In genomic region chr19:46021531-46022041, GRCh38 we compare ENCODE assay signal across 18 cellular contexts. TPM values are rescaled to one million over a fixed set of nuclear protein-coding genes. Genes with fewer than 3 reads are reported as not detected.
DNase-seq lines count a peak whose midpoint lies in the region; ATAC-seq and TF ChIP-seq lines count a peak whose summit lies in the region.
"Had no signal": no experiment of that assay in that cellular context is flagged by ENCODE, and none has a peak within 500 bp of the region (broad histone marks: within the 10 kb centered on the region; RNA-seq: fewer than 3 reads in every experiment).

No MANE protein-coding gene starts in this region.

- no peak overlapping the region for H3K23ac ChIP-seq in H9 (ENCODE audit: insufficient read length, low read depth, low read length)

- H2BK12ac ChIP-seq in H9 (ENCODE audit: insufficient read length, low read depth, low read length) = no peak overlapping the region

- no peak overlapping the region for H3T11ph ChIP-seq in H9 (ENCODE audit: low read length)

- H3K27ac ChIP-seq in H9 (ENCODE audit: insufficient read length, low read depth, low read length) (no peak overlapping the region), foreskin keratinocyte (no peak overlapping the region), sigmoid colon (no peak overlapping the region), Peyer's patch (no peak overlapping the region)

- TF ChIP-seq EP300 in sigmoid colon (IDR thresholded peaks at IDR 0.05) = no peak

- H3K27me3 ChIP-seq in H9 (ENCODE audit: insufficient read depth, low read length) (no peaks in the 10 kb centered on the region), foreskin keratinocyte (peaks cover 27% of the 10 kb centered on the region), sigmoid colon (peaks cover 11 to 47% (median 35%) of the 10 kb centered on the region in 3 donors), Peyer's patch (peaks cover 0 to 11% of the 10 kb centered on the region in 2 donors)

- H4K5ac ChIP-seq in H9 (ENCODE audit: insufficient read length, low read depth, low read length) = no peak overlapping the region

- H3K18ac ChIP-seq in H9 (ENCODE audit: insufficient read length, low read depth, low read length) = peak overlapping the region; percentile 21

- H3K4me1 ChIP-seq in H9 (ENCODE audit: insufficient read depth, low read length) (no peaks in the 10 kb centered on the region), foreskin keratinocyte (peaks cover 7% of the 10 kb centered on the region), sigmoid colon (peaks cover 0 to 4% (median under 1%) of the 10 kb centered on the region in 4 donors), Peyer's patch (no peaks in the 10 kb centered on the region)

- H3K4me2 ChIP-seq in H9 (ENCODE audit: insufficient read depth, insufficient read length, low read length) = no peak overlapping the region

- in situ Hi-C loops in GM13977 (cut with MboI; ENCODE audit: low pct_unique_long_range_greater_than_20kb, low sequenced_read_pairs, unreplicated experiment) = loop anchor here (10.0 kb wide), 1 partner anchor 243 kb away; no protein-coding TSS in a partner anchor

- TF ChIP-seq CTCF in H9 (conservative IDR thresholded peaks at IDR 0.05) (peak; percentile 34; the same call in 1 of the 3 replicates), foreskin keratinocyte (conservative IDR thresholded peaks at IDR 0.05) (peak; percentile 63), sigmoid colon (IDR thresholded peaks at IDR 0.05) (no peak), Peyer's patch (IDR thresholded peaks at IDR 0.05) (peak in 1 of 6 experiments; percentile 9), GM13977 (IDR thresholded peaks at IDR 0.05; ENCODE audit: extremely low read depth, insufficient read depth, missing control alignments) (no peak)

- H2BK15ac ChIP-seq in H9 (ENCODE audit: low read depth, low read length) = no peak overlapping the region

- H3K36me3 Mint-ChIP-seq in H9 (ENCODE audit: insufficient read depth in 1 of 3, low read depth in 3 of 3) = peaks cover 4 to 15% (median 13%) of the 10 kb centered on the region in 3 experiments; a peak in 5 of 7 replicates
- H3K36me3 Mint-ChIP-seq: activated naive CD8-positive, alpha-beta T cell treated with anti-CD3 and anti-CD28 coated beads, Interleukin-2, amount 10 ng/mL, durations not matched to agents 7 days and 5 days had no signal

- H2BK5ac ChIP-seq in H9 (ENCODE audit: insufficient read length, low read length) = no peak overlapping the region

- no peak overlapping the region for H3K14ac ChIP-seq in H9 (ENCODE audit: insufficient read depth, low read length)

- TF ChIP-seq POLR2A in sigmoid colon (IDR thresholded peaks at IDR 0.05) (no peak), Peyer's patch (IDR thresholded peaks at IDR 0.05) (no peak)

- no peak overlapping the region for H2AFZ ChIP-seq in H9 (ENCODE audit: low read length)

- no peak overlapping the region for H2AK5ac ChIP-seq in H9 (ENCODE audit: insufficient read length, low read length)

- peak; percentile 69 for DNase-seq in H9
- peak; percentile 8 for DNase-seq in NCI-H226
- DNase-seq in foreskin keratinocyte = peak; percentile 30 to 34
- peak; percentile 42 for DNase-seq in sigmoid colon
- DNase-seq in Peyer's patch = no peak
- no peak for DNase-seq in GM13977 (ENCODE audit: low spot score)
- DNase-seq: activated CD4-positive, alpha-beta T cell treated with anti-CD3 and anti-CD28 coated beads for 48 hours; activated naive CD8-positive, alpha-beta T cell treated with anti-CD3 and anti-CD28 coated beads, Interleukin-2, amount 10 ng/mL, durations not matched to agents 7 days and 5 days; activated T-cell treated with anti-CD3 and anti-CD28 coated beads, Interleukin-2, amount 50 U/mL, for 4 hours; BE2C; effector CD4-positive, alpha-beta T cell; hypothalamus; left ventricle myocardium superior; naive B cell; NCI-H2081; T1000 had no signal

- H4K91ac ChIP-seq in H9 (ENCODE audit: insufficient read length, low read depth, low read length) = no peak overlapping the region

- peak; percentile 57 for ATAC-seq in foreskin keratinocyte
- no peak for ATAC-seq in GM21390 (IDR thresholded peaks at IDR 0.05; ENCODE audit: unreplicated experiment)
- ATAC-seq: activated T-cell treated with anti-CD3 and anti-CD28 coated beads, Interleukin-2, amount 50 U/mL, for 4 hours; left ventricle myocardium superior had no signal

- no peaks in the 10 kb centered on the region for H4K20me1 ChIP-seq in H9 (ENCODE audit: control insufficient read depth, insufficient read depth, insufficient read length)

- H3K4me3 ChIP-seq in sigmoid colon (no peak overlapping the region), Peyer's patch (no peak overlapping the region)

- intact Hi-C loops in sigmoid colon (cut with DNase I) = no loop called here

- H3K79me1 ChIP-seq in H9 (ENCODE audit: insufficient read depth, low read depth, low read length, poor library complexity, severe bottlenecking) = no peaks in the 10 kb centered on the region

- no CpG with 5 or more reads among the region's 11 CpGs for WGBS in H9 (ENCODE audit: extremely low coverage, insufficient read length, low lambda C conversion rate)
- 16 to 62% methylated on average over 11 of the region's 11 CpGs for WGBS in sigmoid colon, 2 donors

- peak overlapping the region in 1 of 3 experiments; percentile 85; a peak in 1 of 7 replicates for H3K27ac Mint-ChIP-seq in H9
- H3K27ac Mint-ChIP-seq: activated naive CD8-positive, alpha-beta T cell treated with anti-CD3 and anti-CD28 coated beads, Interleukin-2, amount 10 ng/mL, durations not matched to agents 7 days and 5 days had no signal

- H3K4me3 Mint-ChIP-seq in H9 = no peak overlapping the region
- H3K4me3 Mint-ChIP-seq: activated naive CD8-positive, alpha-beta T cell treated with anti-CD3 and anti-CD28 coated beads, Interleukin-2, amount 10 ng/mL, durations not matched to agents 7 days and 5 days; activated T-cell treated with anti-CD3 and anti-CD28 coated beads, Interleukin-2, amount 50 U/mL, for 4 hours; naive B cell had no signal

- H3K4me1 Mint-ChIP-seq in H9 = peaks cover 12 to 22% of the 10 kb centered on the region in 2 experiments

- H2BK20ac ChIP-seq in H9 (ENCODE audit: low read depth, low read length, poor library complexity, severe bottlenecking) = no peak overlapping the region

- H3K9ac ChIP-seq in H9 (ENCODE audit: extremely low read depth, insufficient read length, low read length) = no peak overlapping the region

- H3K9me3 Mint-ChIP-seq in H9 = peaks cover 3 to 4% of the 10 kb centered on the region in 2 experiments; a peak in 2 of 5 replicates
- H3K9me3 Mint-ChIP-seq: activated naive CD8-positive, alpha-beta T cell treated with anti-CD3 and anti-CD28 coated beads, Interleukin-2, amount 10 ng/mL, durations not matched to agents 7 days and 5 days; naive B cell had no signal

- H3K9me3 ChIP-seq in H9 (ENCODE audit: control insufficient read depth, low read depth, low read length) = no peaks in the 10 kb centered on the region
- H3K9me3 ChIP-seq in sigmoid colon = no peaks in the 10 kb centered on the region
- H3K9me3 ChIP-seq in Peyer's patch = no peaks in the 10 kb centered on the region
- H3K9me3 ChIP-seq: BE2C had no signal

- no peak overlapping the region for H3K56ac ChIP-seq in H9 (ENCODE audit: insufficient read length, low read depth, low read length)

- no peak overlapping the region for H3K4ac ChIP-seq in H9 (ENCODE audit: low read depth, low read length)

- H3K23me2 ChIP-seq in H9 (ENCODE audit: insufficient read length, low read depth, low read length, poor library complexity, severe bottlenecking) = peaks cover under 1% of the 10 kb centered on the region

- no peaks in the 10 kb centered on the region for H3K79me2 ChIP-seq in H9 (ENCODE audit: insufficient read depth, low read length)

- H2BK120ac ChIP-seq in H9 (ENCODE audit: low read depth, low read length, poor library complexity, severe bottlenecking) = no peak overlapping the region

- H4K8ac ChIP-seq in H9 (replicated peaks; ENCODE audit: insufficient read length, low read depth, low read length) = no peak overlapping the region

- no peaks in the 10 kb centered on the region for H3K36me3 ChIP-seq in sigmoid colon
- no peaks in the 10 kb centered on the region for H3K36me3 ChIP-seq in Peyer's patch
- H3K36me3 ChIP-seq: BE2C had no signal

- H3K27me3 Mint-ChIP-seq in H9 (ENCODE audit: low read depth) = peaks cover under 1% of the 10 kb centered on the region

RNA-seq across cellular contexts. Expression of gene PGLYRP1, which starts 1.3 kb away (rescaled TPM):
- total RNA-seq in H9 (2021) = not detected in 2 replicates
- not detected in 2 replicates for total RNA-seq in foreskin keratinocyte
- polyA plus RNA-seq in foreskin keratinocyte = not detected in 2 replicates
- not detected for total RNA-seq in sigmoid colon
- under 1 TPM in 1 of 3 donors, not detected in 2; 0.12 TPM for polyA plus RNA-seq in sigmoid colon
- total RNA-seq in Peyer's patch = not detected
- total RNA-seq: activated naive CD8-positive, alpha-beta T cell treated with anti-CD3 and anti-CD28 coated beads, Interleukin-2, amount 10 ng/mL, durations not matched to agents 7 days and 5 days; activated T-cell treated with anti-CD3 and anti-CD28 coated beads, Interleukin-2, amount 50 U/mL, for 4 hours; subcutaneous adipose tissue had no signal

RNA-seq across cellular contexts. Expression of gene IGFL4, which starts 19.2 kb away (rescaled TPM):
- 0.33 TPM in 1 of 2 replicates, not detected in the other for total RNA-seq in H9 (2021)
- total RNA-seq in foreskin keratinocyte = not detected in 2 replicates
- polyA plus RNA-seq in foreskin keratinocyte = not detected in 2 replicates
- total RNA-seq in sigmoid colon = not detected
- polyA plus RNA-seq in sigmoid colon = not detected
- not detected for total RNA-seq in Peyer's patch
- total RNA-seq: activated naive CD8-positive, alpha-beta T cell treated with anti-CD3 and anti-CD28 coated beads, Interleukin-2, amount 10 ng/mL, durations not matched to agents 7 days and 5 days; activated T-cell treated with anti-CD3 and anti-CD28 coated beads, Interleukin-2, amount 50 U/mL, for 4 hours; left ventricle myocardium superior; subcutaneous adipose tissue had no signal

RNA-seq across cellular contexts. Expression of gene CCDC61, which starts 26.3 kb away (rescaled TPM):
- 15.9 and 16.9 TPM in 2 replicates for total RNA-seq in H9 (2021)
- total RNA-seq in foreskin keratinocyte = 9.8 and 12.3 TPM in 2 replicates
- 16.2 and 16.7 TPM in 2 replicates for polyA plus RNA-seq in foreskin keratinocyte
- 10 to 100 TPM in 2 of 4 donors, 1 to 10 TPM in 2; 5.0 to 15.2 (median 8.0) TPM for total RNA-seq in sigmoid colon
- polyA plus RNA-seq in sigmoid colon = 10 to 100 TPM in 2 of 3 donors, 1 to 10 TPM in 1; 9.6 to 16.3 (median 10.9) TPM
- total RNA-seq in Peyer's patch = 10 to 100 TPM in 2 of 4 donors, 1 to 10 TPM in 2; 7.4 to 16.5 (median 10.8) TPM

RNA-seq across cellular contexts. Expression of gene NOVA2, which starts 47.9 kb away (rescaled TPM):
- total RNA-seq in H9 (2021) (8.8 and 8.9 TPM in 2 replicates), foreskin keratinocyte (not detected in 2 replicates), sigmoid colon (1 to 10 TPM in 2 of 4 donors, under 1 TPM in 2; 0.36 to 3.0 (median 1.2) TPM), Peyer's patch (1 to 10 TPM in 2 of 4 donors, under 1 TPM in 2; 0.53 to 4.1 (median 1.5) TPM)
- polyA plus RNA-seq in foreskin keratinocyte (under 0.01 TPM in 1 of 2 replicates, not detected in the other), sigmoid colon (1 to 10 TPM in 1 of 3 donors, under 1 TPM in 2; 0.23 to 1.1 (median 0.60) TPM)
- total RNA-seq: activated naive CD8-positive, alpha-beta T cell treated with anti-CD3 and anti-CD28 coated beads, Interleukin-2, amount 10 ng/mL, durations not matched to agents 7 days and 5 days; activated T-cell treated with anti-CD3 and anti-CD28 coated beads, Interleukin-2, amount 50 U/mL, for 4 hours had no signal

Comparison
In these comparisons a context has a peak if more than half of its experiments do, and no peak if none do; other contexts are left out.
1. DNase-seq: peak in H9 (single experiment), NCI-H226 (single experiment), foreskin keratinocyte (2 of 2) and sigmoid colon (single experiment); none in Peyer's patch (0 of 3) and GM13977 (single experiment).
2. CTCF ChIP-seq: peak in H9 (single experiment) and foreskin keratinocyte (single experiment); none in sigmoid colon (0 of 4) and GM13977 (single experiment).